ENCODE assay signal across 18 cellular contexts in the genomic region with DNA sequence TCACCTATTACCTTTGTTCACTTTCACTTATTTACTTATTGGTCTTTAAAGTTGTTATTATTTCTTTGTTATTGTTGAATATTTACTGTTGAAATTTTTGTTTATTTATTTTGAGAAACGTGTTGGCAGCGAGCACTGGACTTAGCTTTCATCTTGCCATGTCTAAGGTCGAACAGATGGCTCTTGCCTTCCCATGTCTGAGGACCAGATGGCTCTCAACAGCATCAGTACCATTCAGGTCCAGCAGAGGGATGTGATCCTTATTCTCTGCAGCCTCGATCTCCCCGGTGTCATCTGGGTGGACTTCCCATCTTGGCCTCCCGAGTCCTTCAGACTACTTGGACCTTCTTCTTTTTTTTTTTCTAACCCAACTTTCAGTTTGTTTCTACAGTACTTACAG.
DNase-seq lines count a peak whose midpoint lies in the region; ATAC-seq and TF ChIP-seq lines count a peak whose summit lies in the region.
"Had no signal": no experiment of that assay in that cellular context is flagged by ENCODE, and none has a peak within 500 bp of the region (broad histone marks: within the 10 kb centered on the region; RNA-seq: fewer than 3 reads in every experiment).

No MANE protein-coding gene starts in this region.

- H3K27me3 ChIP-seq in esophagus muscularis mucosa, result no peaks in the 10 kb centered on the region
- H3K27me3 ChIP-seq: spleen had no signal

- H3K9me3 Mint-ChIP-seq in activated naive CD8-positive, alpha-beta T cell treated with anti-CD3 and anti-CD28 coated beads, Interleukin-2, amount 50 U/mL, for 24 hours, result peaks cover 80% of the 10 kb centered on the region

- no peaks in the 10 kb centered on the region for H3K27me3 Mint-ChIP-seq in activated naive CD8-positive, alpha-beta T cell treated with anti-CD3 and anti-CD28 coated beads, Interleukin-2, amount 50 U/mL, for 24 hours
- H3K27me3 Mint-ChIP-seq: activated CD4-positive, alpha-beta T cell treated with anti-CD3 and anti-CD28 coated beads, Interleukin-2, amount 10 ng/mL, durations not matched to agents 24 days and 14 days had no signal

- H3K4me3 Mint-ChIP-seq in activated naive CD8-positive, alpha-beta T cell treated with anti-CD3 and anti-CD28 coated beads, Interleukin-2, amount 50 U/mL, for 24 hours, result no peak overlapping the region
- H3K4me3 Mint-ChIP-seq: activated CD4-positive, alpha-beta T cell treated with anti-CD3 and anti-CD28 coated beads, Interleukin-2, amount 10 ng/mL, durations not matched to agents 24 days and 14 days; nephron had no signal

- peaks cover 74% of the 10 kb centered on the region for H3K36me3 Mint-ChIP-seq in activated naive CD8-positive, alpha-beta T cell treated with anti-CD3 and anti-CD28 coated beads, Interleukin-2, amount 50 U/mL, for 24 hours (ENCODE audit: low read depth)

- peak; percentile 59 for DNase-seq in NCI-H2171 treated with DMSO at 0.1 percent for 48 hours (lab: John Stamatoyannopoulos, UW)
- DNase-seq in NCI-H2171 (lab: John Stamatoyannopoulos, UW), result no peak
- no peak for DNase-seq in GM12864 (ENCODE audit: low read depth)
- peak; percentile 35 for DNase-seq in NCI-H524 treated with DMSO at 0.1 percent for 48 hours (lab: John Stamatoyannopoulos, UW)
- DNase-seq in esophagus muscularis mucosa (ENCODE audit: extremely low spot score), result peak; percentile 60
- DNase-seq in activated naive CD4-positive, alpha-beta T cell treated with Interleukin-2 at 50 U/mL for 16 hours, result no peak
- DNase-seq in globus pallidus (ENCODE audit: low spot score), result no peak
- no peak for DNase-seq in activated naive CD8-positive, alpha-beta T cell treated with anti-CD3 and anti-CD28 coated beads, Interleukin-2, amount 50 U/mL, for 24 hours
- DNase-seq: activated effector memory CD4-positive, alpha-beta T cell treated with Interleukin-2 at 50 U/mL for 16 hours; DMS79; left cardiac atrium; NCI-H1436 treated with DMSO at 0.1 percent for 48 hours; NCI-H446; spleen had no signal

- H3K27ac ChIP-seq in esophagus muscularis mucosa (replicated peaks in 1 of 4), result no peak overlapping the region
- H3K27ac ChIP-seq: A549, spleen had no signal

- TF ChIP-seq CTCF in GM12864 (IDR thresholded peaks at IDR 0.05; ENCODE audit: low read depth, low read length, missing control alignments), result peak; percentile 25
- TF ChIP-seq CTCF in esophagus muscularis mucosa (IDR thresholded peaks at IDR 0.05), result no peak

- peaks cover 0 to 40% (median 19%) of the 10 kb centered on the region in 4 donors for H3K36me3 ChIP-seq in esophagus muscularis mucosa

- intact Hi-C loops in esophagus muscularis mucosa (cut with DNase I), result no loop called here

- TF ChIP-seq POLR2A in esophagus muscularis mucosa (IDR thresholded peaks at IDR 0.05; ENCODE audit: low read depth), result no peak

- TF ChIP-seq EP300 in esophagus muscularis mucosa (IDR thresholded peaks at IDR 0.05), result no peak

- peaks cover 0 to 6% (median 0%) of the 10 kb centered on the region in 4 donors for H3K9me3 ChIP-seq in esophagus muscularis mucosa

- no peak overlapping the region for H3K27ac Mint-ChIP-seq in activated naive CD8-positive, alpha-beta T cell treated with anti-CD3 and anti-CD28 coated beads, Interleukin-2, amount 50 U/mL, for 24 hours
- H3K27ac Mint-ChIP-seq: activated CD4-positive, alpha-beta T cell treated with anti-CD3 and anti-CD28 coated beads, Interleukin-2, amount 10 ng/mL, durations not matched to agents 24 days and 14 days; nephron had no signal

- ATAC-seq in activated naive CD8-positive, alpha-beta T cell treated with anti-CD3 and anti-CD28 coated beads, Interleukin-2, amount 50 U/mL, for 24 hours, result no peak
- ATAC-seq: left cardiac atrium, Right ventricle myocardium inferior had no signal

- WGBS in esophagus muscularis mucosa, result 95% methylated on average over 6 of the region's 6 CpGs

- H3K4me3 ChIP-seq in GM12864 (ENCODE audit: low read depth, low read length) (no peak overlapping the region), esophagus muscularis mucosa (no peak overlapping the region)
- H3K4me3 ChIP-seq: A549, spleen had no signal

- H3K4me1 ChIP-seq in esophagus muscularis mucosa, result no peaks in the 10 kb centered on the region
- H3K4me1 ChIP-seq: A549 had no signal

- H3K4me1 Mint-ChIP-seq in activated naive CD8-positive, alpha-beta T cell treated with anti-CD3 and anti-CD28 coated beads, Interleukin-2, amount 50 U/mL, for 24 hours, result no peaks in the 10 kb centered on the region
- H3K4me1 Mint-ChIP-seq: activated CD4-positive, alpha-beta T cell treated with anti-CD3 and anti-CD28 coated beads, Interleukin-2, amount 10 ng/mL, durations not matched to agents 24 days and 14 days; nephron had no signal

Comparison
In these comparisons a context has a peak if more than half of its experiments do, and no peak if none do; other contexts are left out.
1. DNase-seq: peak in NCI-H2171 treated with DMSO at 0.1 percent for 48 hours (single experiment), NCI-H524 treated with DMSO at 0.1 percent for 48 hours (single experiment) and esophagus muscularis mucosa (single experiment); none in NCI-H2171 (single experiment), GM12864 (single experiment), activated naive CD4-positive, alpha-beta T cell treated with Interleukin-2 at 50 U/mL for 16 hours (single experiment), globus pallidus (single experiment) and activated naive CD8-positive, alpha-beta T cell treated with anti-CD3 and anti-CD28 coated beads, Interleukin-2, amount 50 U/mL, for 24 hours (single experiment).